ENCODE assay signal across 8 cellular contexts in the genomic region with DNA sequence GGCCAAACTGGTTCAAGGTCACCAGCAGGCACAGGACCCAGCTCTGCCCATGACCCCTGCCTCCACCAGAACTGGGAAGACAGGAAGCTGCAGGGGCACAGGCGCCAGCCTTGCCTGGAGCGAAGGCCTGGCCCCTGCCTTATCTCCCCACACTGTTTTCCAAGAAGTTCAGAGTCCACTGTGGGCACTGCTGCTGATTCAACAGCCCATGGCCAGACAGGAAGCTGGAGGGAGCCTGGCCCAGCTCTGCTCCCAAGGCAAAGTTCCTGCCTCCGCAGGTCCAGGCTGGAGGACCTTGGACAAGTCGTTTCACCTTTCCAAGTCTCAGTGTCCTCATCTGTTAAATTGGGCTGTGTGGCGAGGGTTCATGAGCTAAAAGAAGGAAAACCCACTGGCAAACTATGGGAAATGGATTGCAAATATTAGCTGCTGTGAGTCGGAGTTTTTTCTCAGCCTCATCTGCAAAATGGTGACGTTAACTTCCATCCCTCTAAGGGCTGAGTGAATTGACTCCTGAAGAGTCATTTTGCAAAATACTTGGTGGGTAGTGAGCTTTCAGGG. TPM values are rescaled to one million over a fixed set of nuclear protein-coding genes. Genes with fewer than 3 reads are reported as not detected.
A peak's percentile ranks its signal among the peaks of the same experiment; 100 is the strongest.
DNase-seq lines count a peak whose midpoint lies in the region; ATAC-seq, FAIRE-seq and TF ChIP-seq lines count a peak whose summit lies in the region.
"Had no signal": no experiment of that assay in that cellular context is flagged by ENCODE, and none has a peak within 500 bp of the region (broad histone marks: within the 10 kb centered on the region; RNA-seq: fewer than 3 reads in every experiment).

No MANE protein-coding gene starts in this region.

- DNase-seq in Jurkat, Clone E6-1 (ENCODE audit: low read depth, low spot score) = no peak
- no peak for DNase-seq in astrocyte (ENCODE audit: low read depth)
- peak; percentile 73 to 79 for DNase-seq in left colon
- DNase-seq in suprapubic skin (ENCODE audit: low spot score in 2 of 2) = no peak
- no peak for DNase-seq in NCI-H1048 (lab: John Stamatoyannopoulos, UW)
- DNase-seq in NOMO-1 treated with DMSO at 0.1 percent for 48 hours (lab: John Stamatoyannopoulos, UW; ENCODE audit: unreplicated experiment) = no peak
- no peak for DNase-seq in epidermal melanocyte (ENCODE audit: insufficient read length, low spot score)

- no peak for TF ChIP-seq CTCF in astrocyte (IDR thresholded peaks at IDR 0.05; ENCODE audit: insufficient read depth, low read depth, low read length)
- no peak for TF ChIP-seq CTCF in suprapubic skin (IDR thresholded peaks at IDR 0.05)

- H4K20me1 ChIP-seq in astrocyte (ENCODE audit: insufficient read depth, low read length) = peaks cover 22% of the 10 kb centered on the region

- H2AFZ ChIP-seq in astrocyte (ENCODE audit: low read depth, low read length) = peak overlapping the region; percentile 88

- peak overlapping the region; percentile 87 for H3K9ac ChIP-seq in astrocyte (ENCODE audit: low read length)

- TF ChIP-seq EP300 in suprapubic skin (IDR thresholded peaks at IDR 0.05) = no peak

- no peak overlapping the region for H3K27ac ChIP-seq in astrocyte (ENCODE audit: low read depth, low read length)
- H3K27ac ChIP-seq in suprapubic skin = no peak overlapping the region

- peaks cover 14% of the 10 kb centered on the region for H3K4me1 Mint-ChIP-seq in astrocyte (ENCODE audit: low read depth, unreplicated experiment)

- H3K9me3 Mint-ChIP-seq in astrocyte (ENCODE audit: unreplicated experiment) = no peaks in the 10 kb centered on the region

- H3K4me2 ChIP-seq in astrocyte (ENCODE audit: low read length) = peak overlapping the region; percentile 96

- H3K27me3 ChIP-seq in astrocyte (ENCODE audit: insufficient read depth, low read length) (no peaks in the 10 kb centered on the region), suprapubic skin (no peaks in the 10 kb centered on the region)

- H3K27me3 Mint-ChIP-seq in astrocyte (ENCODE audit: low read depth, unreplicated experiment) = no peaks in the 10 kb centered on the region

- intact Hi-C loops in left colon (cut with DNase I, micrococcal nuclease) = no loop called here

- no peak for FAIRE-seq in astrocyte (lab: Jason Lieb, UNC)
- FAIRE-seq: bronchial epithelial cell had no signal

- H3K36me3 Mint-ChIP-seq in astrocyte (ENCODE audit: low read depth, unreplicated experiment) = peaks cover 14% of the 10 kb centered on the region

- no peaks in the 10 kb centered on the region for H3K9me3 ChIP-seq in astrocyte (ENCODE audit: insufficient read depth, low read depth, low read length)
- no peaks in the 10 kb centered on the region for H3K9me3 ChIP-seq in suprapubic skin

- H3K36me3 ChIP-seq in astrocyte (ENCODE audit: insufficient read depth, low read length) (no peaks in the 10 kb centered on the region), suprapubic skin (peaks cover 25% of the 10 kb centered on the region)

- H3K4me1 ChIP-seq in astrocyte (ENCODE audit: insufficient read depth, low read length) = peaks cover 18% of the 10 kb centered on the region
- H3K4me1 ChIP-seq in suprapubic skin = peaks cover 24% of the 10 kb centered on the region

- 51% methylated on average over 7 of the region's 7 CpGs for WGBS in suprapubic skin

- H3K27ac Mint-ChIP-seq in astrocyte (ENCODE audit: unreplicated experiment) = peak overlapping the region; percentile 66

- H3K79me2 ChIP-seq in astrocyte (ENCODE audit: insufficient read depth, low read length) = peaks cover 7% of the 10 kb centered on the region

- ATAC-seq in left colon = peak; percentile 81

- H3K4me3 Mint-ChIP-seq in astrocyte (ENCODE audit: unreplicated experiment) = peak overlapping the region; percentile 86

- peak overlapping the region; percentile 67; the same call in 1 of the 2 replicates for H3K4me3 ChIP-seq in Jurkat, Clone E6-1 (ENCODE audit: low read length)
- peak overlapping the region; percentile 82 for H3K4me3 ChIP-seq in astrocyte (ENCODE audit: insufficient read depth, low read depth, low read length)
- H3K4me3 ChIP-seq in suprapubic skin = peak overlapping the region; percentile 89

- TF ChIP-seq POLR2A in suprapubic skin (IDR thresholded peaks at IDR 0.05) = no peak

RNA-seq across cellular contexts. Expression of a gene that starts 1.2 kb away (rescaled TPM):
- 4.4 TPM for polyA plus RNA-seq in Jurkat, Clone E6-1 (2012; ENCODE audit: insufficient read depth, insufficient read length)
- total RNA-seq in astrocyte (14.3 and 14.9 TPM in 2 replicates), left colon (10 to 100 TPM; 27.9 to 39.1 TPM), suprapubic skin (10 to 100 TPM; 15.9 to 25.7 (median 23.2) TPM)

RNA-seq across cellular contexts. Expression of a gene that starts 38.0 kb away (rescaled TPM):
- 9.7 TPM for polyA plus RNA-seq in Jurkat, Clone E6-1 (2012; ENCODE audit: insufficient read depth, insufficient read length)
- total RNA-seq in astrocyte (23.6 and 26.1 TPM in 2 replicates), left colon (10 to 100 TPM; 22.9 to 27.1 TPM), suprapubic skin (1 to 10 TPM; 3.4 to 7.1 (median 4.2) TPM)

Comparison
In these comparisons a context has a peak if more than half of its experiments do, and no peak if none do; other contexts are left out.
1. DNase-seq: peak in left colon (2 of 2); none in Jurkat, Clone E6-1 (single experiment), astrocyte (single experiment), suprapubic skin (0 of 2), NCI-H1048 (single experiment), NOMO-1 treated with DMSO at 0.1 percent for 48 hours (single experiment) and epidermal melanocyte (single experiment).
2. Peak in every context shown above with its lines, with median percentiles within 50 percentile points of each other: H3K4me3 ChIP-seq.